Comparison of ENCODE assay signal across 9 cellular contexts in the genomic region with DNA sequence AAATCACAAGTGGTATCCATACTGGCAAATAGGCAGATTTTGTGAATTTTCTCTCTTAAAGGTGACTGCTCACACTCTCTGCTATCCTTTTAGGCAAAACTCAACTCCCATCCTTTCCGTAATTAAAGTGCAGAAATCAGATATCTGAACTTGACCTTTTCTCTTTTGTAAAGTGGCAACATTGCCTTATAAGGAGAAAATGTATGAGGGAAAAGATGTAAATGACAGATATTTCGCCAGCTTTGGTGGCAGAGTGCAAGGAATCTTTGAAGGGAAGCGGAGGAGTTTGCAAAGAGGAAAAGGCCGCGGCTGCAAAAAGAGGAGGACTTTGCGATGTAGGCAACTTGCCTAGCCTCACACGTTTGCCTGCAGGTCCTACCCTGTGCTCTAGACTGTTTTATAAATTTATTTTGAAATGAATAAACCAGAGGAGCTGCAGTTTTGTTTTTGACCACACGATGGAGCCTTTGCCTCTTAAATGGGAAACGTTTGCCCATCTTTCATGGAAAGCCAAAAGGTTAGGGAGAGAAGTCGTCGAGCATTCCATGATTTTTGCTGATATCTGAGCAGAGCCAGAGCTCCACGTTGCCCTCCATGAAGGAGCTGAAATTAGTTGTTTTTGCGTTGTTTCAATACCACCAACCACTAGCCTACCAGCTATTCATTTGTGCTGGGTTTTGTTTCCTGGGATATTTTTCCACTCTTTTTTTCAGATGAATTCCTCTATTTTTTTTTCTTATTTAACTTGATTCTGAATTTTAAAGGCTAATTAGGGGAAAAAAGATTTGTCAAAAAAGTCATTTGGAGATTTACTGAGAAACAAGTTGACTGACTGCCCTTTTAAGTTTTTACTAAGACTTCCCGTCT.
DNase-seq lines count a peak whose midpoint lies in the region; ATAC-seq and TF ChIP-seq lines count a peak whose summit lies in the region.
"Had no signal": no experiment of that assay in that cellular context is flagged by ENCODE, and none has a peak within 500 bp of the region (broad histone marks: within the 10 kb centered on the region; RNA-seq: fewer than 3 reads in every experiment).

No MANE protein-coding gene starts in this region.

- H3K27ac ChIP-seq in left ventricle myocardium inferior (replicated peaks) (no peak overlapping the region), SJSA1 (no peak overlapping the region), parathyroid adenoma (no peak overlapping the region)
- no peak overlapping the region for H3K27ac ChIP-seq in naive thymus-derived CD4-positive, alpha-beta T cell (ENCODE audit: low read depth, low read length)

- no peak overlapping the region for H3K4me2 ChIP-seq in parathyroid adenoma (ENCODE audit: low read length)

- H3K27ac Mint-ChIP-seq in naive thymus-derived CD4-positive, alpha-beta T cell: no peak overlapping the region
- H3K27ac Mint-ChIP-seq: dendritic cell treated with granulocyte-macrophage colony-stimulating factor and Interleukin-4, amounts not matched to agents 40 ng/mL and 50 ng/mL, for 4 days had no signal

- TF ChIP-seq CTCF in left ventricle myocardium inferior (IDR thresholded peaks at IDR 0.05; ENCODE audit: borderline replicate concordance): peak; percentile 78
- TF ChIP-seq CTCF in NB4 (IDR thresholded peaks at IDR 0.05; ENCODE audit: low read depth, low read length): peak; percentile 57
- peak; percentile 70 for TF ChIP-seq CTCF in parathyroid adenoma (IDR thresholded peaks at IDR 0.05)

- no peak for DNase-seq in left ventricle myocardium inferior
- no peak for DNase-seq in Right ventricle myocardium superior
- DNase-seq in NB4 (ENCODE audit: low read depth): peak; percentile 26
- DNase-seq in SJSA1 (ENCODE audit: low read depth in 1 of 2, low spot score in 2 of 2): peak; percentile 52 to 56
- peak; percentile 22 for DNase-seq in fibroblast of gingiva (ENCODE audit: low read depth)
- DNase-seq in naive thymus-derived CD4-positive, alpha-beta T cell: no peak

- H2AFZ ChIP-seq in parathyroid adenoma: no peak overlapping the region

- H3K36me3 Mint-ChIP-seq in naive thymus-derived CD4-positive, alpha-beta T cell: peaks cover 0 to 4% (median 0%) of the 10 kb centered on the region in 5 donors

- H3K4me3 Mint-ChIP-seq in naive thymus-derived CD4-positive, alpha-beta T cell: no peak overlapping the region
- H3K4me3 Mint-ChIP-seq: dendritic cell treated with granulocyte-macrophage colony-stimulating factor and Interleukin-4, amounts not matched to agents 40 ng/mL and 50 ng/mL, for 4 days had no signal

- CTCF ChIA-PET in naive thymus-derived CD4-positive, alpha-beta T cell (lab: Charles Lee): no interaction called here

- peaks cover 28 to 52% (median 35%) of the 10 kb centered on the region in 5 donors for H3K27me3 Mint-ChIP-seq in naive thymus-derived CD4-positive, alpha-beta T cell

- no peaks in the 10 kb centered on the region for H3K4me1 Mint-ChIP-seq in naive thymus-derived CD4-positive, alpha-beta T cell

- H3K4me1 ChIP-seq in left ventricle myocardium inferior: peaks cover 6% of the 10 kb centered on the region
- peaks cover 16% of the 10 kb centered on the region for H3K4me1 ChIP-seq in SJSA1 (replicated peaks)
- H3K4me1 ChIP-seq in parathyroid adenoma: no peaks in the 10 kb centered on the region
- no peaks in the 10 kb centered on the region for H3K4me1 ChIP-seq in naive thymus-derived CD4-positive, alpha-beta T cell (ENCODE audit: control insufficient read depth in 2 of 2, insufficient read depth in 2 of 2, low read length in 2 of 2)

- H3K9ac ChIP-seq in parathyroid adenoma: no peak overlapping the region

- H3K9me3 Mint-ChIP-seq in naive thymus-derived CD4-positive, alpha-beta T cell: peaks cover 0 to 3% (median 0%) of the 10 kb centered on the region in 11 donors

- H3K4me3 ChIP-seq in left ventricle myocardium inferior: no peak overlapping the region
- H3K4me3 ChIP-seq in NB4 (ENCODE audit: low read depth, low read length): no peak overlapping the region
- no peak overlapping the region for H3K4me3 ChIP-seq in SJSA1
- H3K4me3 ChIP-seq in parathyroid adenoma (ENCODE audit: low read depth, low read length): no peak overlapping the region
- no peak overlapping the region for H3K4me3 ChIP-seq in naive thymus-derived CD4-positive, alpha-beta T cell (ENCODE audit: low read length)

- no peak for TF ChIP-seq POLR2A in NB4 (IDR thresholded peaks at IDR 0.05; ENCODE audit: extremely low read depth, insufficient read length)

- peaks cover 88% of the 10 kb centered on the region for H3K27me3 ChIP-seq in left ventricle myocardium inferior (ENCODE audit: low read depth)
- H3K27me3 ChIP-seq in SJSA1 (replicated peaks): no peaks in the 10 kb centered on the region
- no peaks in the 10 kb centered on the region for H3K27me3 ChIP-seq in parathyroid adenoma (ENCODE audit: control insufficient read depth, insufficient read depth, low read length)
- no peaks in the 10 kb centered on the region for H3K27me3 ChIP-seq in naive thymus-derived CD4-positive, alpha-beta T cell (ENCODE audit: control insufficient read depth in 2 of 2, insufficient read depth in 2 of 2, low read length in 2 of 2)

- H3K36me3 ChIP-seq in left ventricle myocardium inferior (no peaks in the 10 kb centered on the region), SJSA1 (no peaks in the 10 kb centered on the region), parathyroid adenoma (ENCODE audit: control insufficient read depth, insufficient read depth, low read length) (no peaks in the 10 kb centered on the region)
- H3K36me3 ChIP-seq in naive thymus-derived CD4-positive, alpha-beta T cell (ENCODE audit: control insufficient read depth in 2 of 3, insufficient read depth in 3 of 3, low read length in 3 of 3): no peaks in the 10 kb centered on the region

- no peak for ATAC-seq in Right ventricle myocardium superior (ENCODE audit: poor library complexity)
- no peak for ATAC-seq in HG02884 (IDR thresholded peaks at IDR 0.05; ENCODE audit: unreplicated experiment)
- ATAC-seq in naive thymus-derived CD4-positive, alpha-beta T cell: no peak

- no peaks in the 10 kb centered on the region for H3K9me3 ChIP-seq in left ventricle myocardium inferior (replicated peaks)
- H3K9me3 ChIP-seq in SJSA1 (replicated peaks): no peaks in the 10 kb centered on the region
- no peaks in the 10 kb centered on the region for H3K9me3 ChIP-seq in parathyroid adenoma (ENCODE audit: control insufficient read depth, low read length)
- H3K9me3 ChIP-seq in naive thymus-derived CD4-positive, alpha-beta T cell (ENCODE audit: control insufficient read depth in 2 of 3, low read length in 3 of 3): no peaks in the 10 kb centered on the region

- POLR2A ChIA-PET in naive thymus-derived CD4-positive, alpha-beta T cell (lab: Charles Lee): no interaction called here

- no peaks in the 10 kb centered on the region for H3K79me2 ChIP-seq in parathyroid adenoma

- intact Hi-C loops in left ventricle myocardium inferior (cut with micrococcal nuclease) (no loop called here), Right ventricle myocardium superior (cut with DNase I) (no loop called here)
- intact Hi-C loops in naive thymus-derived CD4-positive, alpha-beta T cell (cut with micrococcal nuclease): no loop called here

Comparison
In these comparisons a context has a peak if more than half of its experiments do, and no peak if none do; other contexts are left out.
1. DNase-seq: peak in NB4 (single experiment), SJSA1 (2 of 2) and fibroblast of gingiva (single experiment); none in left ventricle myocardium inferior (single experiment), Right ventricle myocardium superior (single experiment) and naive thymus-derived CD4-positive, alpha-beta T cell (0 of 9).
2. Peak in every context shown above with its lines, with median percentiles within 50 percentile points of each other: CTCF ChIP-seq.